ENCODE assay signal across 10 cellular contexts in genomic region chr7:27364344-27364758, GRCh38.
DNase-seq lines count a peak whose midpoint lies in the region; ATAC-seq and TF ChIP-seq lines count a peak whose summit lies in the region.
"Had no signal": no experiment of that assay in that cellular context is flagged by ENCODE, and none has a peak within 500 bp of the region (broad histone marks: within the 10 kb centered on the region; RNA-seq: fewer than 3 reads in every experiment).

No MANE protein-coding gene starts in this region.

- H3K9me3 ChIP-seq in body of pancreas: no peaks in the 10 kb centered on the region

- H3K4me1 ChIP-seq in body of pancreas: no peaks in the 10 kb centered on the region

- intact Hi-C loops in body of pancreas (cut with DNase I): no loop called here

- no peak for TF ChIP-seq CTCF in body of pancreas (IDR thresholded peaks at IDR 0.05)

- no peaks in the 10 kb centered on the region for H3K36me3 ChIP-seq in body of pancreas (replicated peaks in 1 of 2; ENCODE audit: insufficient read depth in 1 of 2, low read depth in 2 of 2)

- DNase-seq in HT1080 (ENCODE audit: low read depth) (peak; percentile 51), body of pancreas (peak; percentile 24 to 51 (median 41)), left lobe of liver (ENCODE audit: low spot score) (peak; percentile 58), stromal cell of bone marrow (ENCODE audit: low read depth) (peak; percentile 87), HK-2 (ENCODE audit: unreplicated experiment) (no peak), SW 1271 (lab: John Stamatoyannopoulos, UW) (no peak)
- DNase-seq in activated naive CD4-positive, alpha-beta T cell treated with anti-CD3 and anti-CD28 coated beads, Interleukin-2, amount 50 U/mL, for 16 hours: no peak
- DNase-seq: stimulated activated CD4-positive, alpha-beta T cell treated with anti-CD3 and anti-CD28 coated beads, Interleukin-2, amount 100 ng/mL, for 24 hours had no signal

- H3K27me3 ChIP-seq in body of pancreas: no peaks in the 10 kb centered on the region

- 63 to 76% methylated on average over 4 of the region's 4 CpGs for WGBS in body of pancreas, 2 donors

- peak; percentile 56 for ATAC-seq in body of pancreas
- ATAC-seq in left lobe of liver: peak; percentile 91
- ATAC-seq in GM18861 (IDR thresholded peaks at IDR 0.05; ENCODE audit: unreplicated experiment): no peak
- ATAC-seq: GM12878 had no signal

- TF ChIP-seq POLR2A in body of pancreas (IDR thresholded peaks at IDR 0.05): no peak

- peak overlapping the region in 1 of 4 donors; percentile 12 for H3K27ac ChIP-seq in body of pancreas

- H3K4me3 ChIP-seq in body of pancreas: no peak overlapping the region
- H3K4me3 ChIP-seq: GM12878 had no signal

Comparison
In these comparisons a context has a peak if more than half of its experiments do, and no peak if none do; other contexts are left out.
1. DNase-seq: peak in HT1080 (single experiment), body of pancreas (4 of 4), left lobe of liver (single experiment) and stromal cell of bone marrow (single experiment); none in HK-2 (single experiment), activated naive CD4-positive, alpha-beta T cell treated with anti-CD3 and anti-CD28 coated beads, Interleukin-2, amount 50 U/mL, for 16 hours (single experiment) and SW 1271 (0 of 2).